In the genomic region with DNA sequence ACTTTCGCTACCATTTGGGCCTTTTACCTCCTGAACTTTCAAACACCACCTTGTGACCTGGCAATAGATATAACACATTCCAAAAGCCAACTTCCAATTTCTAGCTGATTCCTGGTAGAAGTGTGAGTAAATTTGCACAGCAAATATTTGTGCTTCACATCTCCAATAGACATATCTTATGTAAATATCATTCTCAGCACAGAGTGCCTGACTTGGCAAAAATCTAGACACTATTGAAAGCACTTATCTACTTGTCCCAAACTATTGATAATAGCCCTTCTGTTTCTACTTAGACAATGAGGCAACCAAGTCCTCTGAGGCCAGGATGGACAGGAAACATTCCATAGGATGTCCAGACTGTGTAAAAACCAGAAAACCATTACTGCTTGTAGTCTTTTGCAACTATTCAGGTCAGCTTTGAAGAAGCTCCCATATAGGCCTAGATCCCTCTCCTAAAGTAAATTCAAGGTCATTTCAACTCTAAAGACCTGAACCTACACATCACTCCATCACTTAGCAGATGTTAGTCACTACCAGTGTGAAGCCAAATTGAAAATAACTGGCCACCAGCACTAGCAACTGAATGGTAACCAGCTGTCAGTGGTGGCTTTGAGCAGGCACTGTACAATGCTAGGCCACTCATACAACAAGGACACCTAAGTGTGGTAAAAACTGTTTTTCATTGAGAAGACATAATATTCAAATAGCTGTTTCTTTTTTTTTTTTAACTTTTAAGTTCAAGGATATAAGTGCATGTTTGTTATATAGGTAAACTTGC, we compare ENCODE assay signal across 13 cellular contexts.
DNase-seq lines count a peak whose midpoint lies in the region; ATAC-seq and TF ChIP-seq lines count a peak whose summit lies in the region.
"Had no signal": no experiment of that assay in that cellular context is flagged by ENCODE, and none has a peak within 500 bp of the region (broad histone marks: within the 10 kb centered on the region; RNA-seq: fewer than 3 reads in every experiment).

No MANE protein-coding gene starts in this region.

- TF ChIP-seq CTCF in Caco-2 (IDR thresholded peaks at IDR 0.05; ENCODE audit: insufficient read depth in 1 of 2, low read depth in 1 of 2, low read length in 1 of 2, severe bottlenecking in 1 of 2, unreplicated experiment in 1 of 2) (no peak), glutamatergic neuron (IDR thresholded peaks at IDR 0.05; ENCODE audit: partially characterized antibody, unreplicated experiment) (no peak)

- H3K27me3 ChIP-seq in Caco-2 (replicated peaks; ENCODE audit: control insufficient read depth, insufficient read depth, low read length): no peaks in the 10 kb centered on the region
- H3K27me3 ChIP-seq: MG63, Peyer's patch had no signal

- H3K4me1 ChIP-seq in Caco-2: peaks cover 80% of the 10 kb centered on the region
- H3K4me1 ChIP-seq: Peyer's patch had no signal

- POLR2A ChIA-PET in Caco-2 (lab: Charles Lee): interaction anchor here (0.6 kb wide), 1 partner anchor 22 kb away, joined by 3 read pairs; no protein-coding TSS in a partner anchor

- H3K36me3 ChIP-seq in Caco-2 (ENCODE audit: control insufficient read depth, insufficient read depth, low read length): 0 out of 2 replicates have a peak, but pooled peaks cover 1% of the 10 kb centered on the region
- H3K36me3 ChIP-seq: MG63, Peyer's patch had no signal

- DNase-seq in Caco-2: peak; percentile 66 to 73
- peak; percentile 34 for DNase-seq in NCI-H2029 (lab: John Stamatoyannopoulos, UW)
- DNase-seq in fibroblast of peridontal ligament (ENCODE audit: extremely low read depth): peak; percentile 9
- peak; percentile 20 for DNase-seq in myocyte (ENCODE audit: low read depth)
- no peak for DNase-seq in glutamatergic neuron
- DNase-seq in stimulated activated CD4-positive, alpha-beta T cell treated with anti-CD3 and anti-CD28 coated beads, Interleukin-2, amount 100 ng/mL, for 48 hours: no peak
- DNase-seq: MG63, NCI-H187 had no signal

- no peaks in the 10 kb centered on the region for H3K9me3 ChIP-seq in Caco-2
- H3K9me3 ChIP-seq: MG63, Peyer's patch had no signal

- H3K4me1 Mint-ChIP-seq in Caco-2 (ENCODE audit: low read depth, unreplicated experiment) (peaks cover 48% of the 10 kb centered on the region), glutamatergic neuron (ENCODE audit: low read depth, unreplicated experiment) (no peaks in the 10 kb centered on the region)
- H3K4me1 Mint-ChIP-seq: GM23338 had no signal

- H3K27me3 Mint-ChIP-seq in Caco-2 (ENCODE audit: insufficient read depth, unreplicated experiment): no peaks in the 10 kb centered on the region
- H3K27me3 Mint-ChIP-seq in glutamatergic neuron (ENCODE audit: unreplicated experiment): no peaks in the 10 kb centered on the region

- no TSS peak for BruUV-seq in Caco-2 (replicated peaks; lab: Mats Ljungman, UMichigan)

- H3K9me3 Mint-ChIP-seq in Caco-2 (ENCODE audit: unreplicated experiment) (peaks cover 16% of the 10 kb centered on the region), glutamatergic neuron (ENCODE audit: unreplicated experiment) (no peaks in the 10 kb centered on the region)
- H3K9me3 Mint-ChIP-seq: GM23338 had no signal

- H3K36me3 Mint-ChIP-seq in Caco-2 (ENCODE audit: insufficient read depth, unreplicated experiment): peaks cover 10% of the 10 kb centered on the region
- H3K36me3 Mint-ChIP-seq in glutamatergic neuron (ENCODE audit: unreplicated experiment): no peaks in the 10 kb centered on the region

- H3K27ac Mint-ChIP-seq in Caco-2 (ENCODE audit: unreplicated experiment) (peak overlapping the region; percentile 68), glutamatergic neuron (ENCODE audit: unreplicated experiment) (no peak overlapping the region)
- H3K27ac Mint-ChIP-seq: GM23338 had no signal

- H3K4me3 Mint-ChIP-seq in Caco-2 (ENCODE audit: unreplicated experiment) (peak overlapping the region; percentile 62), glutamatergic neuron (ENCODE audit: unreplicated experiment) (no peak overlapping the region)
- H3K4me3 Mint-ChIP-seq: GM23338 had no signal

- no peak for ATAC-seq in HG02678 (IDR thresholded peaks at IDR 0.05; ENCODE audit: unreplicated experiment)
- ATAC-seq: GM23338, HCT116, Right ventricle myocardium inferior had no signal

- intact Hi-C loops in Caco-2 (cut with micrococcal nuclease; ENCODE audit: unreplicated experiment): loop anchor here (1.0 to 5.0 kb wide), 8 partner anchors 10 to 991 kb away; no protein-coding TSS in a partner anchor

- CTCF ChIA-PET in Caco-2 (lab: Charles Lee): interaction anchor here (0.5 to 1.6 kb wide), 3 partner anchors 47 to 219 kb away, joined by 3 to 6 read pairs (median 5); no protein-coding TSS in a partner anchor

- H3K4me3 ChIP-seq in Caco-2 (ENCODE audit: low read depth, low read length): no peak overlapping the region
- H3K4me3 ChIP-seq: GM23338, MG63, Peyer's patch had no signal

Comparison
In these comparisons a context has a peak if more than half of its experiments do, and no peak if none do; other contexts are left out.
1. DNase-seq: peak in Caco-2 (2 of 2), NCI-H2029 (single experiment), fibroblast of peridontal ligament (single experiment) and myocyte (single experiment); none in glutamatergic neuron (single experiment) and stimulated activated CD4-positive, alpha-beta T cell treated with anti-CD3 and anti-CD28 coated beads, Interleukin-2, amount 100 ng/mL, for 48 hours (0 of 2).